In the genomic region with DNA sequence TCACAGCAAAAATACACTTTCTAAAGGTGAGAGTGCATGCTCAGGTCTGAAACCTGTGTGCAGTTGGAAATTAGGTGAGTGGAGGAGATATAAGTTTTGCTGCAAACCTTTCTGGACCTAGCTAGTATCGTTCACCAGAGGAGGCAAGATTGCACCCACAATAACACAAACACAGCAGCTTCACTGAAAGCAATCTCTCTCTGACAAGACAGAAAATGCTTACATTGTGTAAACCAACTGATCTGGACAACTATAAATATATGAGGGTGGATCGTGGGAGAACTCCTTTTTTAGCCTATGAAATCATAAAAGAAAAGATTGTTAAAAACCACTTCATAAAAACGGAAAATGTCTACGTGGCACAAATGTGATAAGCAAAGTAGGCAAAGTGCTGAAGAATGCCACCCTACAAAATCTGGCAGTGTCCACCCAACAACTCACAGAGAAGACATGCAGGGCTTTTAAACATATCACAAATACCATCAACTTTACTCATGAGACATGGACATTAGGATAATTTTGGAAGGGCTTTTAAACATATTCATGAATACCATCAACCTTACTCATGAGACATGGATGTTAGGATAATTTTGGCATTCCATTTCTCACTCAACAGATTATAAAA, we compare ENCODE assay signal across 16 cellular contexts.
A peak's percentile ranks its signal among the peaks of the same experiment; 100 is the strongest.
DNase-seq lines count a peak whose midpoint lies in the region; ATAC-seq and TF ChIP-seq lines count a peak whose summit lies in the region.
"Had no signal": no experiment of that assay in that cellular context is flagged by ENCODE, and none has a peak within 500 bp of the region (broad histone marks: within the 10 kb centered on the region; RNA-seq: fewer than 3 reads in every experiment).

No MANE protein-coding gene starts in this region.

- H3F3A ChIP-seq in GM23338 (replicated peaks; ENCODE audit: low read depth) = no peaks in the 10 kb centered on the region

- H3K27me3 ChIP-seq in GM23338 (ENCODE audit: insufficient read depth) = no peaks in the 10 kb centered on the region
- H3K27me3 ChIP-seq in fibroblast of lung (ENCODE audit: control insufficient read depth, insufficient read depth, low read length) = no peaks in the 10 kb centered on the region
- H3K27me3 ChIP-seq: vagina had no signal

- H3K4me1 Mint-ChIP-seq in GM23338 = peaks cover 10% of the 10 kb centered on the region

- no peaks in the 10 kb centered on the region for H4K20me1 ChIP-seq in GM23338 (replicated peaks; ENCODE audit: insufficient read depth)
- H4K20me1 ChIP-seq in fibroblast of lung (ENCODE audit: control insufficient read depth, extremely low read depth, insufficient read depth, low read length) = no peaks in the 10 kb centered on the region

- H3K27ac ChIP-seq in GM23338 (ENCODE audit: low read depth) (no peak overlapping the region), RWPE1 (no peak overlapping the region), fibroblast of lung (ENCODE audit: insufficient read depth, low read length) (no peak overlapping the region)
- H3K27ac ChIP-seq: vagina had no signal

- no peaks in the 10 kb centered on the region for H3K9me2 ChIP-seq in GM23338 (ENCODE audit: insufficient read depth)

- H3K4me3 ChIP-seq in GM23338 (no peak overlapping the region), fibroblast of lung (replicated peaks in 1 of 4; ENCODE audit: control extremely low read depth in 1 of 4, insufficient read depth in 1 of 4, low read depth in 3 of 4, low read length in 4 of 4) (no peak overlapping the region)
- H3K4me3 ChIP-seq: vagina had no signal

- H3K9me3 ChIP-seq in fibroblast of lung (ENCODE audit: control insufficient read depth, insufficient read depth, low read depth, low read length) = no peaks in the 10 kb centered on the region
- H3K9me3 ChIP-seq: vagina had no signal

- TF ChIP-seq CTCF in GM23338 (conservative IDR thresholded peaks at IDR 0.05; ENCODE audit: low read depth in 2 of 2) = no peak
- TF ChIP-seq CTCF in RWPE1 (conservative IDR thresholded peaks at IDR 0.05; ENCODE audit: low read depth) = no peak
- no peak for TF ChIP-seq CTCF in fibroblast of lung (conservative IDR thresholded peaks at IDR 0.05 in 1 of 2, IDR thresholded peaks at IDR 0.05 in 1 of 2; ENCODE audit: low read depth in 1 of 2, low read length in 2 of 2)

- CTCF ChIA-PET in RWPE1 (lab: Yijun Ruan, JAX) = no interaction called here

- POLR2A ChIA-PET in RWPE1 (lab: Yijun Ruan, JAX; ENCODE audit: low non-redundant PET) = no interaction called here

- no peak overlapping the region for H3K9ac ChIP-seq in fibroblast of lung (ENCODE audit: insufficient read depth, low read length)

- H3K36me3 ChIP-seq in GM23338 (ENCODE audit: insufficient read depth) (no peaks in the 10 kb centered on the region), fibroblast of lung (ENCODE audit: control insufficient read depth, insufficient read depth, low read length) (no peaks in the 10 kb centered on the region)
- H3K36me3 ChIP-seq: vagina had no signal

- no peak for DNase-seq in GM23338 (ENCODE audit: low spot score)
- peak; percentile 4 for DNase-seq in RWPE1 (ENCODE audit: low spot score)
- peak; percentile 55 to 94 for DNase-seq in fibroblast of lung (ENCODE audit: low read depth in 2 of 2)
- peak; percentile 13 for DNase-seq in stromal cell of bone marrow (ENCODE audit: low read depth)
- DNase-seq in NOMO-1 (lab: John Stamatoyannopoulos, UW; ENCODE audit: unreplicated experiment in 2 of 2) = no peak
- DNase-seq in NCI-H1930 (lab: John Stamatoyannopoulos, UW) = no peak
- DNase-seq: activated CD4-positive, alpha-beta T cell treated with anti-CD3 and anti-CD28 coated beads, Interleukin-2, amount 50 U/mL, for 1 hour; aorta; H7; NCI-H2029 treated with DMSO at 0.1 percent for 48 hours; NCI-H774; Right ventricle myocardium superior; stimulated activated CD4-positive, alpha-beta T cell treated with anti-CD3 and anti-CD28 coated beads, Interleukin-4, amount 100 ng/mL, for 1 hour; T-helper 9 cell had no signal

- H3K9me3 Mint-ChIP-seq in GM23338 = peaks cover 2% of the 10 kb centered on the region; the same call in 2 of the 3 replicates

- no peak overlapping the region for H3K4me2 ChIP-seq in GM23338
- no peak overlapping the region for H3K4me2 ChIP-seq in fibroblast of lung (ENCODE audit: extremely low read depth, insufficient read depth, low read length)

- no peak overlapping the region for H3K4me3 Mint-ChIP-seq in GM23338

- no peaks in the 10 kb centered on the region for H3K27me3 Mint-ChIP-seq in GM23338 (ENCODE audit: insufficient read depth, low read depth, poor library complexity)

- no peaks in the 10 kb centered on the region for H3K79me2 ChIP-seq in GM23338 (replicated peaks; ENCODE audit: insufficient read depth)
- no peaks in the 10 kb centered on the region for H3K79me2 ChIP-seq in fibroblast of lung (ENCODE audit: control insufficient read depth, insufficient read depth, low read length)

- peaks cover 6% of the 10 kb centered on the region for H3K36me3 Mint-ChIP-seq in GM23338 (ENCODE audit: low read depth)

- peak overlapping the region; percentile 11; the same call in 1 of the 2 replicates for H2AFZ ChIP-seq in GM23338
- H2AFZ ChIP-seq in fibroblast of lung (ENCODE audit: low read length) = no peak overlapping the region

- H3K27ac Mint-ChIP-seq in GM23338 = no peak overlapping the region

- ATAC-seq in GM23338 = no peak
- no peak for ATAC-seq in GM21576 (IDR thresholded peaks at IDR 0.05; ENCODE audit: unreplicated experiment)

- peaks cover 9% of the 10 kb centered on the region; the same call in 1 of the 2 replicates for H3K4me1 ChIP-seq in GM23338 (ENCODE audit: insufficient read depth)
- no peaks in the 10 kb centered on the region for H3K4me1 ChIP-seq in fibroblast of lung (ENCODE audit: control insufficient read depth, extremely low read depth, insufficient read depth, low read length)
- H3K4me1 ChIP-seq: vagina had no signal

TF ChIP-seq in GM23338, 12 proteins besides CTCF, POLR2A, EP300 and RAD21 (continues in another document):
- no peak for TF ChIP-seq CREB1 (CRISPR knock-in tag; IDR thresholded peaks at IDR 0.05; ENCODE audit: low read depth)
- TF ChIP-seq EZH2phosphoT487 (IDR thresholded peaks at IDR 0.05; ENCODE audit: unreplicated experiment) = no peak
- no peak for TF ChIP-seq EZH2 (IDR thresholded peaks at IDR 0.05; ENCODE audit: low read depth, unreplicated experiment)
- no peak for TF ChIP-seq POLR2AphosphoS5 (IDR thresholded peaks at IDR 0.05; ENCODE audit: low read depth)
- TF ChIP-seq NANOG (IDR thresholded peaks at IDR 0.05; ENCODE audit: borderline replicate concordance) = no peak
- TF ChIP-seq, protein P1, sequence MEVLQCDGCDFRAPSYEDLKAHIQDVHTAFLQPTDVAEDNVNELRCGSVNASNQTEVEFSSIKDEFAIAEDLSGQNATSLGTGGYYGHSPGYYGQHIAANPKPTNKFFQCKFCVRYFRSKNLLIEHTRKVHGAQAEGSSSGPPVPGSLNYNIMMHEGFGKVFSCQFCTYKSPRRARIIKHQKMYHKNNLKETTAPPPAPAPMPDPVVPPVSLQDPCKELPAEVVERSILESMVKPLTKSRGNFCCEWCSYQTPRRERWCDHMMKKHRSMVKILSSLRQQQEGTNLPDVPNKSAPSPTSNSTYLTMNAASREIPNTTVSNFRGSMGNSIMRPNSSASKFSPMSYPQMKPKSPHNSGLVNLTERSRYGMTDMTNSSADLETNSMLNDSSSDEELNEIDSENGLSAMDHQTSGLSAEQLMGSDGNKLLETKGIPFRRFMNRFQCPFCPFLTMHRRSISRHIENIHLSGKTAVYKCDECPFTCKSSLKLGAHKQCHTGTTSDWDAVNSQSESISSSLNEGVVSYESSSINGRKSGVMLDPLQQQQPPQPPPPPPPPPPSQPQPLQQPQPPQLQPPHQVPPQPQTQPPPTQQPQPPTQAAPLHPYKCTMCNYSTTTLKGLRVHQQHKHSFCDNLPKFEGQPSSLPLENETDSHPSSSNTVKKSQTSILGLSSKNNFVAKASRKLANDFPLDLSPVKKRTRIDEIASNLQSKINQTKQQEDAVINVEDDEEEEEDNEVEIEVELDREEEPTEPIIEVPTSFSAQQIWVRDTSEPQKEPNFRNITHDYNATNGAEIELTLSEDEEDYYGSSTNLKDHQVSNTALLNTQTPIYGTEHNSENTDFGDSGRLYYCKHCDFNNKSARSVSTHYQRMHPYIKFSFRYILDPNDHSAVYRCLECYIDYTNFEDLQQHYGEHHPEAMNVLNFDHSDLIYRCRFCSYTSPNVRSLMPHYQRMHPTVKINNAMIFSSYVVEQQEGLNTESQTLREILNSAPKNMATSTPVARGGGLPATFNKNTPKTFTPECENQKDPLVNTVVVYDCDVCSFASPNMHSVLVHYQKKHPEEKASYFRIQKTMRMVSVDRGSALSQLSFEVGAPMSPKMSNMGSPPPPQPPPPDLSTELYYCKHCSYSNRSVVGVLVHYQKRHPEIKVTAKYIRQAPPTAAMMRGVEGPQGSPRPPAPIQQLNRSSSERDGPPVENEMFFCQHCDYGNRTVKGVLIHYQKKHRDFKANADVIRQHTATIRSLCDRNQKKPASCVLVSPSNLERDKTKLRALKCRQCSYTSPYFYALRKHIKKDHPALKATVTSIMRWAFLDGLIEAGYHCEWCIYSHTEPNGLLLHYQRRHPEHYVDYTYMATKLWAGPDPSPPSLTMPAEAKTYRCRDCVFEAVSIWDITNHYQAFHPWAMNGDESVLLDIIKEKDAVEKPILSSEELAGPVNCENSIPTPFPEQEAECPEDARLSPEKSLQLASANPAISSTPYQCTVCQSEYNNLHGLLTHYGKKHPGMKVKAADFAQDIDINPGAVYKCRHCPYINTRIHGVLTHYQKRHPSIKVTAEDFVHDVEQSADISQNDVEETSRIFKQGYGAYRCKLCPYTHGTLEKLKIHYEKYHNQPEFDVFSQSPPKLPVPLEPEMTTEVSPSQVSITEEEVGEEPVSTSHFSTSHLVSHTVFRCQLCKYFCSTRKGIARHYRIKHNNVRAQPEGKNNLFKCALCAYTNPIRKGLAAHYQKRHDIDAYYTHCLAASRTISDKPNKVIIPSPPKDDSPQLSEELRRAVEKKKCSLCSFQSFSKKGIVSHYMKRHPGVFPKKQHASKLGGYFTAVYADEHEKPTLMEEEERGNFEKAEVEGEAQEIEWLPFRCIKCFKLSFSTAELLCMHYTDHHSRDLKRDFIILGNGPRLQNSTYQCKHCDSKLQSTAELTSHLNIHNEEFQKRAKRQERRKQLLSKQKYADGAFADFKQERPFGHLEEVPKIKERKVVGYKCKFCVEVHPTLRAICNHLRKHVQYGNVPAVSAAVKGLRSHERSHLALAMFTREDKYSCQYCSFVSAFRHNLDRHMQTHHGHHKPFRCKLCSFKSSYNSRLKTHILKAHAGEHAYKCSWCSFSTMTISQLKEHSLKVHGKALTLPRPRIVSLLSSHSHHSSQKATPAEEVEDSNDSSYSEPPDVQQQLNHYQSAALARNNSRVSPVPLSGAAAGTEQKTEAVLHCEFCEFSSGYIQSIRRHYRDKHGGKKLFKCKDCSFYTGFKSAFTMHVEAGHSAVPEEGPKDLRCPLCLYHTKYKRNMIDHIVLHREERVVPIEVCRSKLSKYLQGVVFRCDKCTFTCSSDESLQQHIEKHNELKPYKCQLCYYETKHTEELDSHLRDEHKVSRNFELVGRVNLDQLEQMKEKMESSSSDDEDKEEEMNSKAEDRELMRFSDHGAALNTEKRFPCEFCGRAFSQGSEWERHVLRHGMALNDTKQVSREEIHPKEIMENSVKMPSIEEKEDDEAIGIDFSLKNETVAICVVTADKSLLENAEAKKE (CRISPR knock-in tag; IDR thresholded peaks at IDR 0.05) = no peak

Comparison
In these comparisons a context has a peak if more than half of its experiments do, and no peak if none do; other contexts are left out.
1. DNase-seq: peak in RWPE1 (single experiment), fibroblast of lung (2 of 2) and stromal cell of bone marrow (single experiment); none in GM23338 (single experiment), NOMO-1 (0 of 2) and NCI-H1930 (0 of 2).